Comparison of ENCODE assay signal across 8 cellular contexts in the genomic region with DNA sequence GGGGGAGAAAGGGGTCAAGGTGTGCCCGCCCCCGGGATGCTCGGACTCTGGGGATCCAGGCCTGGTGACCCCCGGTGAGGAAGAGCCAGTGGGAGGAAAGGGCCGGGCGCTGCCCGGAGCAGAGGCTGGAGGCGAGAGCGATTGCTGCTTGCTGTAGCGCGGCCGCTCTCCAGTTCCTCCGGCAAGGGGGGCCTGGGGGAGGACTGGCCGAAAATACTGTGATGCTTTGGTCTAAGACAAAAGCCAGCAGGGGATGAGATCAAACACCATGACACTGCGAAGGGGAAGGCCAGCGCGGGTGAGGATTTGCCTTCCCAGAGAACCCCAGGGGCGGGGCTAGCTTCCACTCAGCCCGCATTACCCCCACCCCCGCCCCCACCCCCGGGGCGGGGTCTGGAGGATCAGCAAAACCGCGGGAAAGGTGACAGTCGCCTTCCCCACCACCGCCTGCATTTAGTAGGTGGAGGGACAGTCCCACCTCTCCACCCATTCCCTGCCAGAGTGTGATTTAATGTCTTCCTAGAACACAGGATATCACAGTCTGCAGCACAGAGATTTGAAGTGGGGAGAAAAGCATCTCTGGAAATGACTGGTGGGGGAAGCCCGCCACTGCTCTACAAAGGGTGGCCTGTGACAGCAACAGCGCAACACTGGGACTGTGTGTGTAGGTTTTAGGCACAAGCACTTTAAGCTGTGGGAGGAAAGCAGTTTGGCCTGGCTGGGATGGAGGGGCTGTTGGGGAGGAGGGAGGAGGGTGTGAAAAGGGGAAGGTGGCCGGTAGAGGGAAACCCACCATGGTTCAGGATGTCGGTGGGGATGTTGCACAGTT. TPM values are rescaled to one million over a fixed set of nuclear protein-coding genes. Genes with fewer than 3 reads are reported as not detected.
A peak's percentile ranks its signal among the peaks of the same experiment; 100 is the strongest.
DNase-seq lines count a peak whose midpoint lies in the region; ATAC-seq lines count a peak whose summit lies in the region.

No MANE protein-coding gene starts in this region.

- no peaks in the 10 kb centered on the region for H3K9me3 ChIP-seq in mesodermal cell (ENCODE audit: control insufficient read depth, low read length)

- peaks cover 31% of the 10 kb centered on the region for H3K4me1 ChIP-seq in mesodermal cell (ENCODE audit: control insufficient read depth, insufficient read depth, low read length, poor library complexity, severe bottlenecking)

- H3K4me3 ChIP-seq in mesodermal cell (ENCODE audit: extremely low read depth, insufficient read depth, low read length, poor library complexity, severe bottlenecking) = peak overlapping the region; percentile 35

- ATAC-seq in GM19035 (IDR thresholded peaks at IDR 0.05; ENCODE audit: unreplicated experiment) (peak; percentile 90), HG03342 (IDR thresholded peaks at IDR 0.05; ENCODE audit: unreplicated experiment) (peak; percentile 81)

- peaks cover 58% of the 10 kb centered on the region for H3K36me3 ChIP-seq in mesodermal cell (ENCODE audit: control insufficient read depth, insufficient read depth, low read length)

- WGBS in mesodermal cell (ENCODE audit: insufficient coverage in 2 of 2), 2 experiments = 11 to 17% methylated on average over 10 to 21 of the region's 30 CpGs

- peak; percentile 78 for DNase-seq in AG08395 (ENCODE audit: low spot score)
- DNase-seq in NCI-H526 (lab: John Stamatoyannopoulos, UW) = peak; percentile 63 to 81
- peak; percentile 70 to 77 for DNase-seq in activated CD4-positive, alpha-beta T cell treated with anti-CD3 and anti-CD28 coated beads, Interleukin-2, amount 50 U/mL, for 4 hours
- peak; percentile 53 for DNase-seq in effector CD8-positive, alpha-beta T cell (lab: John Stamatoyannopoulos, UW)
- DNase-seq in stimulated activated CD8-positive, alpha-beta memory T cell treated with anti-CD3 and anti-CD28 coated beads, Interleukin-4, amount 100 ng/mL, for 24 hours (ENCODE audit: low read depth) = peak; percentile 88

- peak overlapping the region; percentile 90 for H3K27ac ChIP-seq in mesodermal cell (ENCODE audit: low read depth, low read length, severe bottlenecking)

RNA-seq across cellular contexts. Expression of gene MRC2, which starts 25.7 kb away (rescaled TPM):
- polyA plus RNA-seq in mesodermal cell (2013, experiment 1 of 2) = 253 TPM
- 200 TPM for polyA plus RNA-seq in mesodermal cell (2013, experiment 2 of 2)

Comparison
In these comparisons a context has a peak if more than half of its experiments do, and no peak if none do; other contexts are left out.
1. Peak in every context shown above with its lines: DNase-seq, ATAC-seq, H3K4me3 ChIP-seq and H3K27ac ChIP-seq.